Comparison of ENCODE assay signal across 20 cellular contexts in genomic region chr10:33100996-33101747, GRCh38.
DNase-seq lines count a peak whose midpoint lies in the region; ATAC-seq, FAIRE-seq and TF ChIP-seq lines count a peak whose summit lies in the region.
"Had no signal": no experiment of that assay in that cellular context is flagged by ENCODE, and none has a peak within 500 bp of the region (broad histone marks: within the 10 kb centered on the region; RNA-seq: fewer than 3 reads in every experiment).

No MANE protein-coding gene starts in this region.

- no peak for TF ChIP-seq CTCF in IMR-90 (conservative IDR thresholded peaks at IDR 0.05; ENCODE audit: low read depth, low read length)

- CTCF ChIA-PET in IMR-90 (lab: Yijun Ruan, JAX): no interaction called here

- in situ Hi-C loops in IMR-90 (cut with MboI; ENCODE audit: low sequenced_read_pairs): no loop called here

- TF ChIP-seq POLR2A in IMR-90 (IDR thresholded peaks at IDR 0.05; ENCODE audit: low read depth, low read length) (no peak), H54 (IDR thresholded peaks at IDR 0.05; ENCODE audit: low read depth, low read length) (no peak)

- H2AK9ac ChIP-seq in IMR-90 (replicated peaks; ENCODE audit: low read depth, low read length, poor library complexity): no peak overlapping the region

- no peaks in the 10 kb centered on the region for H3K36me3 Mint-ChIP-seq in activated T-helper 1 cell treated with anti-CD3 and anti-CD28 coated beads, Interleukin-12 subunit alpha, Interleukin-12 subunit beta, Interleukin-2, Interleukin-4 antibody, amounts not matched to agents 30 ng/mL and 10 ng/mL and 1 ng/mL, durations not matched to agents 14 hours and 24 hours and 36 hours (ENCODE audit: low read depth)

- H3K9me3 Mint-ChIP-seq in activated T-helper 1 cell treated with anti-CD3 and anti-CD28 coated beads, Interleukin-12 subunit alpha, Interleukin-12 subunit beta, Interleukin-2, Interleukin-4 antibody, amounts not matched to agents 30 ng/mL and 10 ng/mL and 1 ng/mL, durations not matched to agents 14 hours and 24 hours and 36 hours: peaks cover 33% of the 10 kb centered on the region

- H2BK5ac ChIP-seq in IMR-90 (ENCODE audit: low read depth, low read length, poor library complexity, severe bottlenecking): no peak overlapping the region

- H3K9me3 ChIP-seq in IMR-90 (ENCODE audit: control insufficient read depth, insufficient read depth, low read length): peaks cover 4% of the 10 kb centered on the region; the same call in 1 of the 2 replicates
- H3K9me3 ChIP-seq: ascending aorta, Peyer's patch had no signal

- peak overlapping the region in 1 of 2 experiments; percentile 9; a peak in 1 of 4 replicates for H4K8ac ChIP-seq in IMR-90 (ENCODE audit: low read depth in 2 of 2, low read length in 2 of 2)

- no peaks in the 10 kb centered on the region for H3K79me1 ChIP-seq in IMR-90 (ENCODE audit: low read depth in 1 of 2, low read length in 2 of 2)

- no peak overlapping the region for H3K56ac ChIP-seq in IMR-90 (ENCODE audit: extremely low read depth, insufficient read depth, low read length)

- peak overlapping the region; percentile 6; the same call in 1 of the 2 replicates for H4K91ac ChIP-seq in IMR-90 (ENCODE audit: insufficient read depth, low read depth, low read length)

- H4K20me1 ChIP-seq in IMR-90 (ENCODE audit: insufficient read depth, low read length): no peaks in the 10 kb centered on the region

- H2BK20ac ChIP-seq in IMR-90 (ENCODE audit: low read depth, low read length): peak overlapping the region; percentile 79; the same call in 1 of the 2 replicates

- H4K5ac ChIP-seq in IMR-90 (ENCODE audit: low read depth, low read length): peak overlapping the region; percentile 98

- H3K4me3 Mint-ChIP-seq in activated T-helper 1 cell treated with anti-CD3 and anti-CD28 coated beads, Interleukin-12 subunit alpha, Interleukin-12 subunit beta, Interleukin-2, Interleukin-4 antibody, amounts not matched to agents 30 ng/mL and 10 ng/mL and 1 ng/mL, durations not matched to agents 14 hours and 24 hours and 36 hours: peak overlapping the region; percentile 16
- H3K4me3 Mint-ChIP-seq: nephron had no signal

- H3K27ac ChIP-seq in IMR-90 (ENCODE audit: insufficient read depth, low read length): no peak overlapping the region
- H3K27ac ChIP-seq: ascending aorta, Peyer's patch had no signal

- no peak for FAIRE-seq in H54 (lab: Jason Lieb, UNC)
- FAIRE-seq: GM12891, HepG2 had no signal

- H3K14ac ChIP-seq in IMR-90 (replicated peaks; ENCODE audit: low read depth, low read length): 0 out of 2 replicates have a peak overlapping the region, but pooled peaks have one; percentile 7

- WGBS in IMR-90 (ENCODE audit: extremely low coverage in 2 of 2, insufficient read length in 1 of 2), 2 experiments: 28% methylated on average over 2 of the region's 3 CpGs; no CpG with 5 or more reads in 1 of the 2 experiments

- H3K9me1 ChIP-seq in IMR-90 (ENCODE audit: insufficient read depth, low read length): peaks cover 4% of the 10 kb centered on the region; the same call in 1 of the 2 replicates

- ATAC-seq in IMR-90 (ENCODE audit: low read depth): no peak
- ATAC-seq: HepG2, sciatic nerve had no signal

- POLR2A ChIA-PET in IMR-90 (lab: Charles Lee; ENCODE audit: unreplicated experiment): interaction anchor here (0.6 kb wide), 1 partner anchor 121 kb away, joined by 3 read pairs; no protein-coding TSS in a partner anchor

- no peak overlapping the region for H3K4me2 ChIP-seq in IMR-90 (ENCODE audit: low read depth, low read length)

- BruUV-seq in IMR-90 (replicated peaks; lab: Mats Ljungman, UMichigan): no TSS peak

- H3K36me3 ChIP-seq in IMR-90 (ENCODE audit: control insufficient read depth, insufficient read depth, low read length): no peaks in the 10 kb centered on the region
- H3K36me3 ChIP-seq: ascending aorta, Peyer's patch had no signal

- H2BK120ac ChIP-seq in IMR-90 (ENCODE audit: low read depth, low read length): peak overlapping the region; percentile 51

- TF ChIP-seq RAD21 in IMR-90 (IDR thresholded peaks at IDR 0.05; ENCODE audit: low read length): no peak

- peaks cover 30% of the 10 kb centered on the region for H3K4me1 Mint-ChIP-seq in activated T-helper 1 cell treated with anti-CD3 and anti-CD28 coated beads, Interleukin-12 subunit alpha, Interleukin-12 subunit beta, Interleukin-2, Interleukin-4 antibody, amounts not matched to agents 30 ng/mL and 10 ng/mL and 1 ng/mL, durations not matched to agents 14 hours and 24 hours and 36 hours (ENCODE audit: low read depth)
- H3K4me1 Mint-ChIP-seq: nephron had no signal

- H3K4ac ChIP-seq in IMR-90 (ENCODE audit: low read depth, low read length): 0 out of 2 replicates have a peak overlapping the region, but pooled peaks have one; percentile 32

- no peak overlapping the region for H2AFZ ChIP-seq in IMR-90 (replicated peaks; ENCODE audit: low read length, poor library complexity)

- intact Hi-C loops in IMR-90 (cut with micrococcal nuclease): no loop called here
- intact Hi-C loops in activated T-helper 1 cell treated with anti-CD3 and anti-CD28 coated beads, Interleukin-12 subunit alpha, Interleukin-12 subunit beta, Interleukin-2, Interleukin-4 antibody, amounts not matched to agents 30 ng/mL and 10 ng/mL and 1 ng/mL, durations not matched to agents 14 hours and 24 hours and 36 hours (cut with micrococcal nuclease): loop anchor here (1.0 kb wide), 1 partner anchor 19 kb away; no protein-coding TSS in a partner anchor

- peak overlapping the region; percentile 87 for H3K27ac Mint-ChIP-seq in activated T-helper 1 cell treated with anti-CD3 and anti-CD28 coated beads, Interleukin-12 subunit alpha, Interleukin-12 subunit beta, Interleukin-2, Interleukin-4 antibody, amounts not matched to agents 30 ng/mL and 10 ng/mL and 1 ng/mL, durations not matched to agents 14 hours and 24 hours and 36 hours
- H3K27ac Mint-ChIP-seq: nephron had no signal

- DNase-seq in CD1c-positive myeloid dendritic cell (ENCODE audit: extremely low spot score) (peak; percentile 41), IMR-90 (no peak), islet precursor cell (peak; percentile 79), H54 (ENCODE audit: insufficient read length, low spot score) (no peak), iPS-NIHi11 (ENCODE audit: low spot score) (no peak), NCI-H1930 (lab: John Stamatoyannopoulos, UW) (no peak)
- no peak for DNase-seq in activated T-helper 1 cell treated with anti-CD3 and anti-CD28 coated beads, Interleukin-12 subunit alpha, Interleukin-12 subunit beta, Interleukin-2, Interleukin-4 antibody, amounts not matched to agents 30 ng/mL and 10 ng/mL and 1 ng/mL, durations not matched to agents 14 hours and 24 hours and 36 hours (ENCODE audit: low spot score)
- no peak for DNase-seq in stimulated activated naive CD4-positive, alpha-beta T cell treated with Interleukin-2 at 50 U/mL for 16 hours (lab: John Stamatoyannopoulos, UW)
- DNase-seq: effector CD4-positive, alpha-beta T cell; EL; NCI-H1092 treated with DMSO at 0.1 percent for 48 hours; NCI-H446; Peyer's patch; stimulated activated CD4-positive, alpha-beta T cell treated with anti-CD3 and anti-CD28 coated beads, Interleukin-4, amount 100 ng/mL, for 24 hours; stimulated activated naive CD4-positive, alpha-beta T cell had no signal

- peak overlapping the region; percentile 25; the same call in 1 of the 3 replicates for H2BK15ac ChIP-seq in IMR-90 (ENCODE audit: low read depth, low read length)

- peak overlapping the region; percentile 89 for H3K18ac ChIP-seq in IMR-90 (ENCODE audit: low read depth, low read length)

- peaks cover 4% of the 10 kb centered on the region; the same call in 1 of the 2 replicates for H3K4me1 ChIP-seq in IMR-90 (ENCODE audit: control insufficient read depth, insufficient read depth, low read length)
- H3K4me1 ChIP-seq: ascending aorta, Peyer's patch had no signal

- H3K27me3 ChIP-seq in IMR-90 (ENCODE audit: control insufficient read depth, insufficient read depth, low read length): no peaks in the 10 kb centered on the region
- H3K27me3 ChIP-seq: ascending aorta, Peyer's patch had no signal

- H2AK5ac ChIP-seq in IMR-90 (ENCODE audit: low read depth, low read length): no peak overlapping the region

- no peak overlapping the region for H3K4me3 ChIP-seq in IMR-90 (ENCODE audit: insufficient read depth, low read depth, low read length)
- H3K4me3 ChIP-seq: ascending aorta, Peyer's patch had no signal

- dilution Hi-C loops in IMR-90 (cut with HindIII; ENCODE audit: low sequenced_read_pairs, unreplicated experiment): no loop called here

- H3K23ac ChIP-seq in IMR-90 (ENCODE audit: low read depth, low read length): no peak overlapping the region

- H3K9ac ChIP-seq in IMR-90 (ENCODE audit: low read depth, low read length): no peak overlapping the region

- no peaks in the 10 kb centered on the region for H3K27me3 Mint-ChIP-seq in activated T-helper 1 cell treated with anti-CD3 and anti-CD28 coated beads, Interleukin-12 subunit alpha, Interleukin-12 subunit beta, Interleukin-2, Interleukin-4 antibody, amounts not matched to agents 30 ng/mL and 10 ng/mL and 1 ng/mL, durations not matched to agents 14 hours and 24 hours and 36 hours (ENCODE audit: insufficient read depth)

TF ChIP-seq in IMR-90, 13 proteins besides CTCF, POLR2A, EP300 and RAD21:
- TF ChIP-seq CEBPB (IDR thresholded peaks at IDR 0.05; ENCODE audit: low read depth, low read length) (no peak), RCOR1 (IDR thresholded peaks at IDR 0.05; ENCODE audit: insufficient replicate concordance, low read length) (no peak), MAZ (IDR thresholded peaks at IDR 0.05; ENCODE audit: borderline replicate concordance, low read depth, low read length) (no peak), BHLHE40 (IDR thresholded peaks at IDR 0.05; ENCODE audit: low read depth, low read length) (no peak), MAFK (IDR thresholded peaks at IDR 0.05; ENCODE audit: low read depth, low read length) (no peak)

Comparison
In these comparisons a context has a peak if more than half of its experiments do, and no peak if none do; other contexts are left out.
1. DNase-seq: peak in CD1c-positive myeloid dendritic cell (single experiment) and islet precursor cell (single experiment); none in IMR-90 (single experiment), activated T-helper 1 cell treated with anti-CD3 and anti-CD28 coated beads, Interleukin-12 subunit alpha, Interleukin-12 subunit beta, Interleukin-2, Interleukin-4 antibody, amounts not matched to agents 30 ng/mL and 10 ng/mL and 1 ng/mL, durations not matched to agents 14 hours and 24 hours and 36 hours (single experiment), stimulated activated naive CD4-positive, alpha-beta T cell treated with Interleukin-2 at 50 U/mL for 16 hours (single experiment), H54 (single experiment), iPS-NIHi11 (single experiment) and NCI-H1930 (0 of 2).